Comparison of ENCODE assay signal across 31 cellular contexts in genomic region chr1:69103705-69104385, GRCh38.
"Had no signal": no experiment of that assay in that cellular context is flagged by ENCODE, and none has a peak within 500 bp of the region (broad histone marks: within the 10 kb centered on the region; RNA-seq: fewer than 3 reads in every experiment).

No MANE protein-coding gene starts in this region.

- ATAC-seq: activated CD8-positive, alpha-beta T cell treated with anti-CD3 and anti-CD28 coated beads for 36 hours; K562; PC-3 had no signal

- H3K36me3 Mint-ChIP-seq: activated naive CD4-positive, alpha-beta T cell treated with anti-CD3 and anti-CD28 coated beads, Interleukin-2, amount 50 U/mL, for 24 hours; brain had no signal

- H3K4me3 Mint-ChIP-seq: activated CD4-positive, alpha-beta T cell treated with anti-CD3 and anti-CD28 coated beads, Interleukin-2, amount 10 ng/mL, durations not matched to agents 24 days and 14 days; activated CD8-positive, alpha-beta T cell treated with anti-CD3 and anti-CD28 coated beads for 36 hours; activated naive CD4-positive, alpha-beta T cell treated with anti-CD3 and anti-CD28 coated beads, Interleukin-2, amount 50 U/mL, for 24 hours; activated naive CD8-positive, alpha-beta T cell treated with anti-CD3 and anti-CD28 coated beads, Interleukin-2, amount 10 ng/mL, durations not matched to agents 7 days and 5 days; brain; T-helper 1 cell treated with Interleukin-12 subunit alpha and Interleukin-12 subunit beta and Interleukin-4 antibody, amounts not matched to agents 30 μg/mL and 1 μg/mL, for 36 hours; T-helper 2 cell treated with Interferon-gamma antibody and Interleukin-4, amounts not matched to agents 5 μg/mL and 100 μg/mL, for 36 hours had no signal

- H3K9ac ChIP-seq: SK-N-SH had no signal

- H3K27me3 ChIP-seq: adrenal gland, cardiac muscle cell, Peyer's patch, SJSA1 had no signal

- H3K27ac Mint-ChIP-seq: activated CD4-positive, alpha-beta T cell treated with anti-CD3 and anti-CD28 coated beads, Interleukin-2, amount 10 ng/mL, durations not matched to agents 24 days and 14 days; activated CD8-positive, alpha-beta T cell treated with anti-CD3 and anti-CD28 coated beads for 36 hours; activated naive CD4-positive, alpha-beta T cell treated with anti-CD3 and anti-CD28 coated beads, Interleukin-2, amount 50 U/mL, for 24 hours; activated naive CD8-positive, alpha-beta T cell treated with anti-CD3 and anti-CD28 coated beads, Interleukin-2, amount 10 ng/mL, durations not matched to agents 7 days and 5 days; activated T-helper 2 cell treated with anti-CD3 and anti-CD28 coated beads, Interferon-gamma antibody, Interleukin-2, Interleukin-4, amounts not matched to agents 10 μg/mL and 5 μg/mL and 100 μg/mL, durations not matched to agents 14 hours and 24 hours and 36 hours; T-helper 1 cell treated with Interleukin-12 subunit alpha and Interleukin-12 subunit beta and Interleukin-4 antibody, amounts not matched to agents 30 μg/mL and 1 μg/mL, for 36 hours; T-helper 2 cell treated with Interferon-gamma antibody and Interleukin-4, amounts not matched to agents 5 μg/mL and 100 μg/mL, for 36 hours had no signal

- DNase-seq: activated CD4-positive, alpha-beta T cell treated with anti-CD3 and anti-CD28 coated beads, Interleukin-2, amount 10 ng/mL, durations not matched to agents 24 days and 14 days; activated CD4-positive, alpha-beta T cell treated with anti-CD3 and anti-CD28 coated beads, Interleukin-2, amount 50 U/mL, for 4 hours; activated CD8-positive, alpha-beta T cell treated with anti-CD3 and anti-CD28 coated beads for 36 hours; activated gamma-delta T cell; activated naive CD4-positive, alpha-beta T cell treated with Interleukin-2 at 50 U/mL for 16 hours; activated naive CD8-positive, alpha-beta T cell treated with anti-CD3 and anti-CD28 coated beads, Interleukin-2, amount 10 ng/mL, durations not matched to agents 7 days and 5 days; activated T-cell treated with anti-CD3 and anti-CD28 coated beads, Interleukin-2, amount 50 U/mL, for 1 hour; adrenal gland; NCI-H1092 treated with DMSO at 0.1 percent for 48 hours; NCI-H1417; NCI-H146; NCI-H187; NCI-H2029 treated with DMSO at 0.1 percent for 48 hours; NCI-H345; NCI-H526; NCI-H748 treated with DMSO at 0.1 percent for 48 hours; NK-92 treated with Interleukin-12 subunit alpha and Interleukin-12 subunit beta, amount 100 ng/mL, for 24 hours; PC-3; Peyer's patch; RPMI8226; SHP77 treated with DMSO at 0.1 percent for 48 hours; SK-N-SH had no signal

- H3K36me3 ChIP-seq: adrenal gland, cardiac muscle cell, Peyer's patch, SJSA1 had no signal

- H3K4me1 ChIP-seq: adrenal gland, Peyer's patch, SJSA1 had no signal

- H3K27me3 Mint-ChIP-seq: activated CD4-positive, alpha-beta T cell treated with anti-CD3 and anti-CD28 coated beads, Interleukin-2, amount 10 ng/mL, durations not matched to agents 24 days and 14 days; activated CD8-positive, alpha-beta T cell treated with anti-CD3 and anti-CD28 coated beads for 36 hours; activated naive CD4-positive, alpha-beta T cell treated with anti-CD3 and anti-CD28 coated beads, Interleukin-2, amount 50 U/mL, for 24 hours; activated naive CD8-positive, alpha-beta T cell treated with anti-CD3 and anti-CD28 coated beads, Interleukin-2, amount 10 ng/mL, durations not matched to agents 7 days and 5 days had no signal

- H3K27ac ChIP-seq: adrenal gland, cardiac muscle cell, Peyer's patch, SJSA1 had no signal

- FAIRE-seq: K562, TTC549 had no signal

- H3K4me1 Mint-ChIP-seq: activated CD4-positive, alpha-beta T cell treated with anti-CD3 and anti-CD28 coated beads, Interleukin-2, amount 10 ng/mL, durations not matched to agents 24 days and 14 days; activated naive CD4-positive, alpha-beta T cell treated with anti-CD3 and anti-CD28 coated beads, Interleukin-2, amount 50 U/mL, for 24 hours; activated naive CD8-positive, alpha-beta T cell treated with anti-CD3 and anti-CD28 coated beads, Interleukin-2, amount 10 ng/mL, durations not matched to agents 7 days and 5 days; brain had no signal

- H3K4me3 ChIP-seq: adrenal gland, cardiac muscle cell, K562, Peyer's patch, SJSA1 had no signal

- H3K9me3 ChIP-seq: adrenal gland, Peyer's patch, SJSA1, SK-N-SH had no signal
